Comparison of ENCODE assay signal across 8 cellular contexts in genomic region chr15:34039506-34040123, GRCh38. TPM values are rescaled to one million over a fixed set of nuclear protein-coding genes. Genes with fewer than 3 reads are reported as not detected.
DNase-seq lines count a peak whose midpoint lies in the region; ATAC-seq and TF ChIP-seq lines count a peak whose summit lies in the region.

No MANE protein-coding gene starts in this region.

- CTCF ChIA-PET in AG04449 (lab: Yijun Ruan, JAX) = interaction anchor here (1.3 kb wide), 1 partner anchor 8 kb away, joined by 4 read pairs; no protein-coding TSS in a partner anchor
- CTCF ChIA-PET in activated naive CD4-positive, alpha-beta T cell treated with anti-CD3 and anti-CD28 coated beads, Interleukin-2, amount 10 ng/mL, durations not matched to agents 7 days and 5 days (lab: Charles Lee) = interaction anchor here (0.7 to 1.3 kb wide), 2 partner anchors 19 to 305 kb away, joined by 3 read pairs; no protein-coding TSS in a partner anchor

- no peaks in the 10 kb centered on the region for H3K36me3 ChIP-seq in MG63

- peaks cover 24% of the 10 kb centered on the region for H3K4me1 Mint-ChIP-seq in activated naive CD4-positive, alpha-beta T cell treated with anti-CD3 and anti-CD28 coated beads, Interleukin-2, amount 10 ng/mL, durations not matched to agents 7 days and 5 days
- H3K4me1 Mint-ChIP-seq in immature natural killer cell = peaks cover 19 to 21% of the 10 kb centered on the region in 2 donors

- H3K27ac Mint-ChIP-seq in activated naive CD4-positive, alpha-beta T cell treated with anti-CD3 and anti-CD28 coated beads, Interleukin-2, amount 10 ng/mL, durations not matched to agents 7 days and 5 days = peak overlapping the region; percentile 92
- H3K27ac Mint-ChIP-seq in immature natural killer cell = peak overlapping the region; percentile 75 to 98 (median 82)

- H3K4me3 Mint-ChIP-seq in activated naive CD4-positive, alpha-beta T cell treated with anti-CD3 and anti-CD28 coated beads, Interleukin-2, amount 10 ng/mL, durations not matched to agents 7 days and 5 days = peak overlapping the region; percentile 80
- peak overlapping the region; percentile 77 to 95 (median 90) for H3K4me3 Mint-ChIP-seq in immature natural killer cell

- no peaks in the 10 kb centered on the region for H3K27me3 ChIP-seq in MG63

- peak overlapping the region; percentile 94 for H3K4me3 ChIP-seq in AG04449 (ENCODE audit: low read depth, low read length)
- H3K4me3 ChIP-seq in MG63 = peak overlapping the region; percentile 79

- DNase-seq in AG04449 (ENCODE audit: low read depth, low spot score) = no peak
- DNase-seq in MG63 = no peak
- peak; percentile 37 for DNase-seq in activated naive CD4-positive, alpha-beta T cell treated with anti-CD3 and anti-CD28 coated beads, Interleukin-2, amount 10 ng/mL, durations not matched to agents 7 days and 5 days
- peak; percentile 3 to 9 (median 7) for DNase-seq in immature natural killer cell
- peak; percentile 27 for DNase-seq in stimulated activated CD4-positive, alpha-beta T cell treated with anti-CD3 and anti-CD28 coated beads, Interleukin-2, amount 100 ng/mL, for 4 hours (ENCODE audit: low read depth)
- no peak for DNase-seq in NCI-H2196 (lab: John Stamatoyannopoulos, UW; ENCODE audit: unreplicated experiment)
- DNase-seq in hepatic stellate cell (ENCODE audit: low spot score) = no peak

- H3K9me3 Mint-ChIP-seq in activated naive CD4-positive, alpha-beta T cell treated with anti-CD3 and anti-CD28 coated beads, Interleukin-2, amount 10 ng/mL, durations not matched to agents 7 days and 5 days = no peaks in the 10 kb centered on the region
- no peaks in the 10 kb centered on the region for H3K9me3 Mint-ChIP-seq in immature natural killer cell

- TF ChIP-seq CTCF in AG04449 (IDR thresholded peaks at IDR 0.05; ENCODE audit: insufficient read depth, low read length, missing control alignments) = no peak

- no peaks in the 10 kb centered on the region for H3K9me3 ChIP-seq in MG63

- peak; percentile 33 for ATAC-seq in GM18867 (IDR thresholded peaks at IDR 0.05; ENCODE audit: unreplicated experiment)

- POLR2A ChIA-PET in AG04449 (lab: Yijun Ruan, JAX) = interaction anchor here (1.0 to 1.3 kb wide), 2 partner anchors 8 to 9 kb away, joined by 4 read pairs; no protein-coding TSS in a partner anchor

- no peaks in the 10 kb centered on the region for H3K27me3 Mint-ChIP-seq in activated naive CD4-positive, alpha-beta T cell treated with anti-CD3 and anti-CD28 coated beads, Interleukin-2, amount 10 ng/mL, durations not matched to agents 7 days and 5 days
- H3K27me3 Mint-ChIP-seq in immature natural killer cell (ENCODE audit: low read depth in 3 of 3) = peaks cover 0 to 11% (median 2%) of the 10 kb centered on the region in 3 donors

- no peaks in the 10 kb centered on the region for H3K36me3 Mint-ChIP-seq in activated naive CD4-positive, alpha-beta T cell treated with anti-CD3 and anti-CD28 coated beads, Interleukin-2, amount 10 ng/mL, durations not matched to agents 7 days and 5 days
- no peaks in the 10 kb centered on the region for H3K36me3 Mint-ChIP-seq in immature natural killer cell

RNA-seq across cellular contexts. Expression of gene AVEN, which starts 0.6 kb away (rescaled TPM):
- total RNA-seq in MG63 (2014; rRNA removed; shearing (Covaris generic); ENCODE audit: low replicate concordance) = 28.9 and 37.7 TPM in 2 replicates
- polyA plus RNA-seq in immature natural killer cell = 10 to 100 TPM in 2 of 3 donors, 1 to 10 TPM in 1; 7.6 to 17.3 (median 14.1) TPM

Comparison
In these comparisons a context has a peak if more than half of its experiments do, and no peak if none do; other contexts are left out.
1. DNase-seq: peak in activated naive CD4-positive, alpha-beta T cell treated with anti-CD3 and anti-CD28 coated beads, Interleukin-2, amount 10 ng/mL, durations not matched to agents 7 days and 5 days (single experiment), immature natural killer cell (3 of 3) and stimulated activated CD4-positive, alpha-beta T cell treated with anti-CD3 and anti-CD28 coated beads, Interleukin-2, amount 100 ng/mL, for 4 hours (single experiment); none in AG04449 (single experiment), MG63 (single experiment), NCI-H2196 (single experiment) and hepatic stellate cell (single experiment).